Comparison of ENCODE assay signal across 8 cellular contexts in genomic region chr3:192916455-192917257, GRCh38. TPM values are rescaled to one million over a fixed set of nuclear protein-coding genes. Genes with fewer than 3 reads are reported as not detected.
A peak's percentile ranks its signal among the peaks of the same experiment; 100 is the strongest.
DNase-seq lines count a peak whose midpoint lies in the region; ATAC-seq and TF ChIP-seq lines count a peak whose summit lies in the region.

No MANE protein-coding gene starts in this region.

- H3K4me3 Mint-ChIP-seq in stimulated activated naive CD8-positive, alpha-beta T cell treated with anti-CD3 and anti-CD28 coated beads, Interleukin-15, Interleukin-2, amounts not matched to agents 100 ng/mL and 50 ng/mL, for 24 hours, result peak overlapping the region; percentile 92

- peak; percentile 39 for ATAC-seq in GM21515 (IDR thresholded peaks at IDR 0.05; ENCODE audit: unreplicated experiment)

- DNase-seq in DMS 273 (lab: John Stamatoyannopoulos, UW; ENCODE audit: unreplicated experiment) (peak; percentile 87), NCI-H1092 treated with DMSO at 0.1 percent for 48 hours (lab: John Stamatoyannopoulos, UW) (peak; percentile 68), lower leg skin (ENCODE audit: low spot score in 2 of 2) (peak; percentile 50 to 95), cortex of kidney (lab: John Stamatoyannopoulos, UW) (no peak)
- DNase-seq in activated CD4-positive, alpha-beta T cell treated with anti-CD3 and anti-CD28 coated beads for 48 hours, result peak; percentile 46
- peak in 2 of 3 donors; percentile 12 to 23 for DNase-seq in effector memory CD4-positive, alpha-beta T cell

- peaks cover 69% of the 10 kb centered on the region for H3K27me3 Mint-ChIP-seq in stimulated activated naive CD8-positive, alpha-beta T cell treated with anti-CD3 and anti-CD28 coated beads, Interleukin-15, Interleukin-2, amounts not matched to agents 100 ng/mL and 50 ng/mL, for 24 hours

- H3K4me3 ChIP-seq in effector memory CD4-positive, alpha-beta T cell (ENCODE audit: insufficient read depth, low read depth, low read length, poor library complexity, severe bottlenecking), result peak overlapping the region; percentile 82
- peak overlapping the region; percentile 77 for H3K4me3 ChIP-seq in lower leg skin (ENCODE audit: low read depth, poor library complexity, severe bottlenecking)

- no peak for TF ChIP-seq POLR2A in lower leg skin (IDR thresholded peaks at IDR 0.05)

- H3K4me1 ChIP-seq in effector memory CD4-positive, alpha-beta T cell (ENCODE audit: control insufficient read depth, insufficient read depth, low read length, poor library complexity, severe bottlenecking), result no peaks in the 10 kb centered on the region

- 1% methylated on average over 43 to 57 of the region's 57 CpGs for WGBS in lower leg skin, 2 donors

- H3K9me3 Mint-ChIP-seq in stimulated activated naive CD8-positive, alpha-beta T cell treated with anti-CD3 and anti-CD28 coated beads, Interleukin-15, Interleukin-2, amounts not matched to agents 100 ng/mL and 50 ng/mL, for 24 hours, result no peaks in the 10 kb centered on the region

- H3K36me3 ChIP-seq in effector memory CD4-positive, alpha-beta T cell (ENCODE audit: control insufficient read depth, insufficient read depth, low read length), result no peaks in the 10 kb centered on the region

- no peaks in the 10 kb centered on the region for H3K36me3 Mint-ChIP-seq in stimulated activated naive CD8-positive, alpha-beta T cell treated with anti-CD3 and anti-CD28 coated beads, Interleukin-15, Interleukin-2, amounts not matched to agents 100 ng/mL and 50 ng/mL, for 24 hours (ENCODE audit: low read depth)

- H3K9me3 ChIP-seq in effector memory CD4-positive, alpha-beta T cell (ENCODE audit: control insufficient read depth, low read length), result no peaks in the 10 kb centered on the region

- intact Hi-C loops in lower leg skin (cut with DNase I; ENCODE audit: low total_unique reads), result no loop called here

- H3K27ac ChIP-seq in effector memory CD4-positive, alpha-beta T cell (ENCODE audit: insufficient read depth, low read length, poor library complexity, severe bottlenecking), result peak overlapping the region; percentile 78

- H3K4me1 Mint-ChIP-seq in stimulated activated naive CD8-positive, alpha-beta T cell treated with anti-CD3 and anti-CD28 coated beads, Interleukin-15, Interleukin-2, amounts not matched to agents 100 ng/mL and 50 ng/mL, for 24 hours (ENCODE audit: low read depth), result peaks cover 38% of the 10 kb centered on the region

- peak overlapping the region; percentile 78 for H3K27ac Mint-ChIP-seq in stimulated activated naive CD8-positive, alpha-beta T cell treated with anti-CD3 and anti-CD28 coated beads, Interleukin-15, Interleukin-2, amounts not matched to agents 100 ng/mL and 50 ng/mL, for 24 hours

- no peaks in the 10 kb centered on the region for H3K27me3 ChIP-seq in effector memory CD4-positive, alpha-beta T cell (replicated peaks; ENCODE audit: control insufficient read depth, insufficient read depth, low read length, poor library complexity, severe bottlenecking)

- no peak for TF ChIP-seq CTCF in lower leg skin (IDR thresholded peaks at IDR 0.05)

RNA-seq across cellular contexts. Expression of gene MB21D2, which starts 1.0 kb away (rescaled TPM):
- total RNA-seq in lower leg skin, result 10 to 100 TPM in 1 of 4 donors, 1 to 10 TPM in 3; 7.9 to 11.8 (median 8.6) TPM
